8 cellular contexts compared by ENCODE assay signal in genomic region chr2:229800997-229801754, GRCh38.
DNase-seq lines count a peak whose midpoint lies in the region; ATAC-seq and TF ChIP-seq lines count a peak whose summit lies in the region.

No MANE protein-coding gene starts in this region.

- TF ChIP-seq CTCF in coronary artery (IDR thresholded peaks at IDR 0.05): peak; percentile 72
- peak; percentile 52 to 87 (median 80) for TF ChIP-seq CTCF in right lobe of liver (IDR thresholded peaks at IDR 0.05)

- no peak for TF ChIP-seq POLR2A in right lobe of liver (IDR thresholded peaks at IDR 0.05)

- ATAC-seq in right lobe of liver: peak; percentile 77 to 83 (median 81)

- intact Hi-C loops in right lobe of liver (cut with DNase I): loop anchor here in 1 of 2 donors (10.0 kb wide), 1 partner anchor 124 kb away; the partner anchor contains the start of genes FBXO36 and TRIP12

- no peaks in the 10 kb centered on the region for H3K27me3 ChIP-seq in right lobe of liver

- H3K27ac ChIP-seq in coronary artery: no peak overlapping the region
- no peak overlapping the region for H3K27ac ChIP-seq in right lobe of liver

- no peaks in the 10 kb centered on the region for H3K9me3 ChIP-seq in right lobe of liver

- H3K4me3 ChIP-seq in coronary artery (no peak overlapping the region), right lobe of liver (no peak overlapping the region)

- H3K36me3 ChIP-seq in right lobe of liver: peaks cover 0 to 53% (median 17%) of the 10 kb centered on the region in 4 donors

- peaks cover 0 to 45% (median 8%) of the 10 kb centered on the region in 4 donors for H3K4me1 ChIP-seq in right lobe of liver

- DNase-seq in ELF-1 (ENCODE audit: low read depth, low spot score) (peak; percentile 32), HCEC 1CT (peak; percentile 30), NCI-H2196 treated with DMSO at 0.1 percent for 48 hours (lab: John Stamatoyannopoulos, UW; ENCODE audit: unreplicated experiment) (peak; percentile 37), coronary artery (ENCODE audit: low spot score) (no peak), right lobe of liver (peak; percentile 56 to 80 (median 60)), 8988T (no peak)
- DNase-seq in activated CD4-positive, alpha-beta T cell treated with anti-CD3 and anti-CD28 coated beads for 4 hours: peak; percentile 56 to 78
- DNase-seq in stimulated activated CD8-positive, alpha-beta memory T cell treated with anti-CD3 and anti-CD28 coated beads, Interleukin-12 subunit alpha, Interleukin-12 subunit beta, amount 100 ng/mL, for 4 hours (ENCODE audit: low read depth): peak; percentile 25

Comparison
In these comparisons a context has a peak if more than half of its experiments do, and no peak if none do; other contexts are left out.
1. DNase-seq: peak in ELF-1 (single experiment), HCEC 1CT (single experiment), NCI-H2196 treated with DMSO at 0.1 percent for 48 hours (single experiment), activated CD4-positive, alpha-beta T cell treated with anti-CD3 and anti-CD28 coated beads for 4 hours (2 of 2), right lobe of liver (3 of 3) and stimulated activated CD8-positive, alpha-beta memory T cell treated with anti-CD3 and anti-CD28 coated beads, Interleukin-12 subunit alpha, Interleukin-12 subunit beta, amount 100 ng/mL, for 4 hours (single experiment); none in coronary artery (single experiment) and 8988T (single experiment).